10 cellular contexts compared by ENCODE assay signal in the genomic region with DNA sequence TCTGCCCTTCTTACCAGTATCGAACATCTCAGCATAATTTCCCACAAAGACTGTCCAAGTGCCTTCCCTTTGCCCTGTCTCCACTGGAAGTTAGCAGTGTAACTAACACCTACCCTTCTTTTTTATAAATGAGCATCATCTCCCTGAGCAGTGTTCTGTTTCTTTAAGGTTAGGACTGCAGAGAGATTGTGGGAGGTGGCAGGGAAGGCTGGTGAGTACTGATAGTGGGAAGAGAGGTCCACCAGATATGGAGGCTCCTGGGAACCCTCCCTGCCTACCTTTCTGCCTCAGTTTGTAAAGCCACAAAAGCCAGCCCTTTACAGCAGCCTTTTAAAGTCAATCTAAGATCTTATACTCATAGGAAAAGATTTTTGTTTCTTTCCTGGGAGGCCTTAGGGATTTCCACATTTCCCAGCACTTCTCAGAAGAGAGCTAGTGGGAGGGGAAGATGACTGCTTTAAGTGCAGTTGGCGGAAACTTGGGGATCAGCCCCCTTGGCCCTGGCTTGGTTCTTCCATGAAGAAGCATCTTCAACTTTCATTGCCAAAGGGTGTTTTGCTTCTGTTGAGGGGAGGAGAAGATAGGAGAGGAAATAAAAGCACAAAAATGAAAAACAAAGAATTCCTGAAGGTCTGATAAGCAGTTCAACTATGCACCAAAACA. TPM values are rescaled to one million over a fixed set of nuclear protein-coding genes. Genes with fewer than 3 reads are reported as not detected.
DNase-seq lines count a peak whose midpoint lies in the region; ATAC-seq and TF ChIP-seq lines count a peak whose summit lies in the region.
"Had no signal": no experiment of that assay in that cellular context is flagged by ENCODE, and none has a peak within 500 bp of the region (broad histone marks: within the 10 kb centered on the region; RNA-seq: fewer than 3 reads in every experiment).

No MANE protein-coding gene starts in this region.

- H3K27me3 Mint-ChIP-seq in naive thymus-derived CD4-positive, alpha-beta T cell: peaks cover 0 to 7% (median 0%) of the 10 kb centered on the region in 5 donors
- peaks cover 12% of the 10 kb centered on the region for H3K27me3 Mint-ChIP-seq in CD8-positive, alpha-beta T cell (ENCODE audit: low read depth)

- H3K36me3 ChIP-seq in Peyer's patch (no peaks in the 10 kb centered on the region), mucosa of rectum (ENCODE audit: control insufficient read depth in 2 of 2, insufficient read depth in 2 of 2, low read length in 2 of 2) (no peaks in the 10 kb centered on the region), transverse colon (no peaks in the 10 kb centered on the region)
- no peaks in the 10 kb centered on the region for H3K36me3 ChIP-seq in naive thymus-derived CD4-positive, alpha-beta T cell (ENCODE audit: control insufficient read depth in 2 of 3, insufficient read depth in 3 of 3, low read length in 3 of 3)
- H3K36me3 ChIP-seq in CD8-positive, alpha-beta T cell (ENCODE audit: insufficient read depth, low read length): no peaks in the 10 kb centered on the region

- TF ChIP-seq EP300 in transverse colon (IDR thresholded peaks at IDR 0.05; ENCODE audit: low read depth): no peak

- H3K4me3 Mint-ChIP-seq in naive thymus-derived CD4-positive, alpha-beta T cell: no peak overlapping the region
- H3K4me3 Mint-ChIP-seq in CD8-positive, alpha-beta T cell: no peak overlapping the region

- H3K27me3 ChIP-seq in Peyer's patch: no peaks in the 10 kb centered on the region
- no peaks in the 10 kb centered on the region for H3K27me3 ChIP-seq in mucosa of rectum (ENCODE audit: control insufficient read depth in 2 of 2, insufficient read depth in 2 of 2, low read length in 2 of 2)
- H3K27me3 ChIP-seq in transverse colon: no peaks in the 10 kb centered on the region
- no peaks in the 10 kb centered on the region for H3K27me3 ChIP-seq in naive thymus-derived CD4-positive, alpha-beta T cell (ENCODE audit: control insufficient read depth in 2 of 2, insufficient read depth in 2 of 2, low read length in 2 of 2)
- H3K27me3 ChIP-seq in CD8-positive, alpha-beta T cell (ENCODE audit: insufficient read depth, low read length): no peaks in the 10 kb centered on the region

- H3K27ac ChIP-seq in Peyer's patch (peak overlapping the region; percentile 51 to 79 (median 66)), mucosa of rectum (ENCODE audit: low read depth in 2 of 2, low read length in 2 of 2) (peak overlapping the region; percentile 69 to 78), transverse colon (peak overlapping the region; percentile 67 to 76 (median 68))
- no peak overlapping the region for H3K27ac ChIP-seq in naive thymus-derived CD4-positive, alpha-beta T cell (ENCODE audit: low read depth, low read length)
- H3K27ac ChIP-seq in CD8-positive, alpha-beta T cell (ENCODE audit: low read depth, low read length): no peak overlapping the region

- TF ChIP-seq POLR2A in Peyer's patch (IDR thresholded peaks at IDR 0.05): no peak
- no peak for TF ChIP-seq POLR2A in erythroblast (IDR thresholded peaks at IDR 0.05; ENCODE audit: low read length)
- no peak for TF ChIP-seq POLR2A in transverse colon (IDR thresholded peaks at IDR 0.05)

- CTCF ChIA-PET in naive thymus-derived CD4-positive, alpha-beta T cell (lab: Charles Lee): no interaction called here
- CTCF ChIA-PET in CD8-positive, alpha-beta T cell (lab: Charles Lee): no interaction called here

- peak overlapping the region in 1 of 2 donors; percentile 5 for H3K9ac ChIP-seq in mucosa of rectum (ENCODE audit: low read depth in 1 of 2, low read length in 2 of 2)

- H3K9me3 Mint-ChIP-seq in naive thymus-derived CD4-positive, alpha-beta T cell: no peaks in the 10 kb centered on the region
- no peaks in the 10 kb centered on the region for H3K9me3 Mint-ChIP-seq in CD8-positive, alpha-beta T cell

- H3K27ac Mint-ChIP-seq in naive thymus-derived CD4-positive, alpha-beta T cell: peak overlapping the region in 1 of 9 donors; percentile 48
- H3K27ac Mint-ChIP-seq in CD8-positive, alpha-beta T cell: no peak overlapping the region

- H3K4me3 ChIP-seq in Peyer's patch (no peak overlapping the region), mucosa of rectum (ENCODE audit: low read length in 2 of 2) (no peak overlapping the region), transverse colon (no peak overlapping the region)
- H3K4me3 ChIP-seq in naive thymus-derived CD4-positive, alpha-beta T cell (ENCODE audit: low read length): no peak overlapping the region
- H3K4me3 ChIP-seq in CD8-positive, alpha-beta T cell (ENCODE audit: low read depth, low read length): no peak overlapping the region

- POLR2A ChIA-PET in naive thymus-derived CD4-positive, alpha-beta T cell (lab: Charles Lee): no interaction called here
- POLR2A ChIA-PET in CD8-positive, alpha-beta T cell (lab: Charles Lee): no interaction called here

- TF ChIP-seq CTCF in Peyer's patch (IDR thresholded peaks at IDR 0.05): no peak
- TF ChIP-seq CTCF in transverse colon (IDR thresholded peaks at IDR 0.05): no peak
- TF ChIP-seq CTCF in CD8-positive, alpha-beta T cell (IDR thresholded peaks at IDR 0.05): no peak

- H3K4me1 Mint-ChIP-seq in naive thymus-derived CD4-positive, alpha-beta T cell: peaks cover 0 to 10% (median 0%) of the 10 kb centered on the region in 7 donors
- no peaks in the 10 kb centered on the region for H3K4me1 Mint-ChIP-seq in CD8-positive, alpha-beta T cell (ENCODE audit: low read depth)

- peak in 1 of 3 donors; percentile 61 for DNase-seq in Peyer's patch
- peak; percentile 37 to 42 for DNase-seq in erythroblast (lab: John Stamatoyannopoulos, UW)
- DNase-seq in transverse colon: peak; percentile 35
- DNase-seq in DMS79 treated with DMSO at 0.1 percent for 48 hours (lab: John Stamatoyannopoulos, UW): no peak
- DNase-seq in naive thymus-derived CD4-positive, alpha-beta T cell: no peak
- DNase-seq in CD8-positive, alpha-beta T cell: no peak
- DNase-seq: Karpas-422, NCI-H526 treated with DMSO at 0.1 percent for 48 hours had no signal

- peaks cover 4 to 40% (median 16%) of the 10 kb centered on the region in 5 donors for H3K36me3 Mint-ChIP-seq in naive thymus-derived CD4-positive, alpha-beta T cell
- no peaks in the 10 kb centered on the region for H3K36me3 Mint-ChIP-seq in CD8-positive, alpha-beta T cell

- ATAC-seq in GM18519 (IDR thresholded peaks at IDR 0.05; ENCODE audit: low FRiP score, unreplicated experiment): no peak
- no peak for ATAC-seq in naive thymus-derived CD4-positive, alpha-beta T cell
- no peak for ATAC-seq in CD8-positive, alpha-beta T cell

- intact Hi-C loops in transverse colon (cut with DNase I; ENCODE audit: low total_unique reads): loop anchor here (10.0 kb wide), 1 partner anchor 48 kb away; no protein-coding TSS in a partner anchor
- intact Hi-C loops in naive thymus-derived CD4-positive, alpha-beta T cell (cut with micrococcal nuclease): no loop called here
- intact Hi-C loops in CD8-positive, alpha-beta T cell (cut with DNase I, micrococcal nuclease): no loop called here

- no peaks in the 10 kb centered on the region for H3K9me3 ChIP-seq in Peyer's patch
- H3K9me3 ChIP-seq in mucosa of rectum (ENCODE audit: control insufficient read depth in 2 of 2, low read length in 2 of 2): no peaks in the 10 kb centered on the region
- H3K9me3 ChIP-seq in transverse colon: no peaks in the 10 kb centered on the region
- no peaks in the 10 kb centered on the region for H3K9me3 ChIP-seq in naive thymus-derived CD4-positive, alpha-beta T cell (ENCODE audit: control insufficient read depth in 2 of 3, low read length in 3 of 3)
- H3K9me3 ChIP-seq in CD8-positive, alpha-beta T cell (ENCODE audit: low read length): no peaks in the 10 kb centered on the region

- WGBS in transverse colon (ENCODE audit: low coverage in 1 of 2), 2 donors: 40 to 42% methylated on average over 2 of the region's 2 CpGs

- in situ Hi-C loops in transverse colon (cut with MboI; ENCODE audit: low pct_ligation_motif_present in 1 of 4, low pct_unique_long_range_greater_than_20kb in 1 of 4, low sequenced_read_pairs in 3 of 4): no loop called here

- H3K4me1 ChIP-seq in Peyer's patch (peaks cover 0 to 8% (median 0%) of the 10 kb centered on the region in 4 donors), mucosa of rectum (ENCODE audit: control insufficient read depth in 2 of 2, insufficient read depth in 2 of 2, low read length in 2 of 2) (peaks cover 0 to 3% of the 10 kb centered on the region in 2 donors), transverse colon (peaks cover 0 to 7% (median 7%) of the 10 kb centered on the region in 4 donors)
- no peaks in the 10 kb centered on the region for H3K4me1 ChIP-seq in naive thymus-derived CD4-positive, alpha-beta T cell (ENCODE audit: control insufficient read depth in 2 of 2, insufficient read depth in 2 of 2, low read length in 2 of 2)
- no peaks in the 10 kb centered on the region for H3K4me1 ChIP-seq in CD8-positive, alpha-beta T cell (ENCODE audit: insufficient read depth, low read length)

RNA-seq across cellular contexts. Expression of gene CALD1, which starts 36.6 kb away (rescaled TPM):
- total RNA-seq in Peyer's patch (100 to 1,000 TPM in 1 of 4 donors, 10 to 100 TPM in 3; 39.2 to 536 (median 83.1) TPM), transverse colon (100 to 1,000 TPM; 162 to 401 (median 226) TPM)
- 1 to 10 TPM in 1 of 5 experiments, under 1 TPM in 4; 0.27 to 2.0 (median 0.39) TPM for total RNA-seq in naive thymus-derived CD4-positive, alpha-beta T cell
- under 1 TPM in 1 of 2 donors, not detected in 1; 0.32 TPM for polyA plus RNA-seq in naive thymus-derived CD4-positive, alpha-beta T cell
- total RNA-seq in CD8-positive, alpha-beta T cell: not detected

Comparison
In these comparisons a context has a peak if more than half of its experiments do, and no peak if none do; other contexts are left out.
1. DNase-seq: peak in erythroblast (2 of 2) and transverse colon (single experiment); none in DMS79 treated with DMSO at 0.1 percent for 48 hours (single experiment), naive thymus-derived CD4-positive, alpha-beta T cell (0 of 9) and CD8-positive, alpha-beta T cell (0 of 7).
2. H3K27ac ChIP-seq: peak in Peyer's patch (4 of 4), mucosa of rectum (2 of 2) and transverse colon (4 of 4); none in naive thymus-derived CD4-positive, alpha-beta T cell (single experiment) and CD8-positive, alpha-beta T cell (single experiment).
3. RNA of gene CALD1, which starts 36.6 kb away (total RNA-seq): 162 to 401 TPM in transverse colon and 39.2 to 536 TPM in Peyer's patch; 0.27 to 2.0 TPM in naive thymus-derived CD4-positive, alpha-beta T cell and not detected in CD8-positive, alpha-beta T cell; every median in the first group is over 10 times any median in the second.